16 cellular contexts compared by ENCODE assay signal in the genomic region with DNA sequence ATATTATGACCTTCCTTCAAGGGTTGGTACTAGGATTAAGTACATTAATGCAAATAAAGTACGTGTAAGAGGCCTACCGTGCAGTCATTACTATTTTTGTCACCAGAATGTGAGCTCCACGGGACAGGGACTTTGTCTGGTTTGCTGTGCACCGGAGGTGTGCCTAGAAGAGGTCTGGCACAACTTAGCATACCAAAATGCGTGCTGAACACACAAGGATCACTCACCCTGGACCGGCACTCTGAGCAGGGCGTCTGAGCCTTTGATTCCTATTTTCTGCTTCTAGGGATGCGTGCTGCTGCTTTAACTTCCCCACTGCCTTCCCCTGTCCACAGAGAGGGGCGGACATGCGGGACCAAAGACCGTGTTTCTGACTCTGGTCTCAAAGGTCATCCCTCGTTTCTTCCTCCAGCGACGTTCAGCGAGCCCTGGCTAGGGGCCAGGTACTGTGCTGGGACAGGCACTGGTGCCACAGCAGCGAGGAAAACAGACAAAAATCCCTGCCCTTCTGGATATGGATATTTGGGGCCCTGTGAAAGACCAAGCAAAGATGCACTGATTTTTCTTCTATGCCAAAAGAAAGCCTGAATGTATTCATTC.
"Had no signal": no experiment of that assay in that cellular context is flagged by ENCODE, and none has a peak within 500 bp of the region (broad histone marks: within the 10 kb centered on the region; RNA-seq: fewer than 3 reads in every experiment).

No MANE protein-coding gene starts in this region.

- H3K36me3 Mint-ChIP-seq: activated naive CD4-positive, alpha-beta T cell treated with anti-CD3 and anti-CD28 coated beads, Interleukin-2, amount 50 U/mL, for 72 hours; WTC11 had no signal

- DNase-seq: activated T-cell treated with anti-CD3 and anti-CD28 coated beads, Interleukin-2, amount 50 U/mL, for 1 hour; aorta; brain microvascular endothelial cell; effector CD4-positive, alpha-beta T cell; left lung; nephron progenitor cell; stimulated activated CD4-positive, alpha-beta T cell treated with anti-CD3 and anti-CD28 coated beads, Interleukin-4, amount 100 ng/mL, for 24 hours; stimulated activated naive CD8-positive, alpha-beta T cell treated with anti-CD3 and anti-CD28 coated beads, Interleukin-15, Interleukin-2, amounts not matched to agents 100 U/mL and 50 U/mL, for 24 hours; T-helper 9 cell; tibial artery had no signal

- H3K27me3 ChIP-seq: brain microvascular endothelial cell, foreskin keratinocyte had no signal

- H3K9me3 ChIP-seq: left lung, tibial artery had no signal

- H3K4me3 Mint-ChIP-seq: activated T-helper 17 cell treated with anti-CD3 and anti-CD28 coated beads, Interleukin-2, amount 50 U/mL, for 72 hours; dendritic cell treated with granulocyte-macrophage colony-stimulating factor and Interleukin-4, amounts not matched to agents 40 ng/mL and 50 ng/mL, for 4 days; nephron progenitor cell; WTC11 had no signal

- H3K4me1 ChIP-seq: left lung, parathyroid adenoma had no signal

- H3K27ac ChIP-seq: brain microvascular endothelial cell, left lung, parathyroid adenoma, tibial artery had no signal

- H3K27ac Mint-ChIP-seq: activated naive CD4-positive, alpha-beta T cell treated with anti-CD3 and anti-CD28 coated beads, Interleukin-2, amount 50 U/mL, for 72 hours; activated T-helper 17 cell treated with anti-CD3 and anti-CD28 coated beads, Interleukin-2, amount 50 U/mL, for 72 hours; dendritic cell treated with granulocyte-macrophage colony-stimulating factor and Interleukin-4, amounts not matched to agents 40 ng/mL and 50 ng/mL, for 4 days; nephron progenitor cell; WTC11 had no signal

- ATAC-seq: activated naive CD4-positive, alpha-beta T cell treated with anti-CD3 and anti-CD28 coated beads, Interleukin-2, amount 50 U/mL, for 72 hours; activated T-helper 17 cell treated with anti-CD3 and anti-CD28 coated beads, Interleukin-2, amount 50 U/mL, for 72 hours; left lung; stimulated activated naive CD8-positive, alpha-beta T cell treated with anti-CD3 and anti-CD28 coated beads, Interleukin-15, Interleukin-2, amounts not matched to agents 100 U/mL and 50 U/mL, for 24 hours; WTC11 had no signal

- H3K36me3 ChIP-seq: brain microvascular endothelial cell, left lung, tibial artery had no signal

- H3K4me1 Mint-ChIP-seq: activated T-helper 17 cell treated with anti-CD3 and anti-CD28 coated beads, Interleukin-2, amount 50 U/mL, for 72 hours had no signal

- H3K9me3 Mint-ChIP-seq: activated naive CD4-positive, alpha-beta T cell treated with anti-CD3 and anti-CD28 coated beads, Interleukin-2, amount 50 U/mL, for 72 hours; activated T-helper 17 cell treated with anti-CD3 and anti-CD28 coated beads, Interleukin-2, amount 50 U/mL, for 72 hours; dendritic cell treated with granulocyte-macrophage colony-stimulating factor and Interleukin-4, amounts not matched to agents 40 ng/mL and 50 ng/mL, for 4 days; nephron progenitor cell; WTC11 had no signal

- H3K4me3 ChIP-seq: left lung, tibial artery had no signal
